ENCODE assay signal across 7 cellular contexts in genomic region chr9:69461084-69461483, GRCh38.
"Had no signal": no experiment of that assay in that cellular context is flagged by ENCODE, and none has a peak within 500 bp of the region (broad histone marks: within the 10 kb centered on the region; RNA-seq: fewer than 3 reads in every experiment).

No MANE protein-coding gene starts in this region.

- H3K9me3 Mint-ChIP-seq: IgD-negative memory B cell had no signal

- H3K27me3 Mint-ChIP-seq: IgD-negative memory B cell had no signal

- H3K4me1 Mint-ChIP-seq: IgD-negative memory B cell had no signal

- DNase-seq: IMR-90, KBM-7, KG1 had no signal

- H3K4me3 ChIP-seq: K562 had no signal

- H3K27ac Mint-ChIP-seq: IgD-negative memory B cell had no signal

- H3K27ac ChIP-seq: HL-60 had no signal

- H3K4me3 Mint-ChIP-seq: IgD-negative memory B cell had no signal

- FAIRE-seq: HTR-8/SVneo, K562 had no signal

- ATAC-seq: K562 had no signal

- H3K36me3 Mint-ChIP-seq: IgD-negative memory B cell had no signal
